In genomic region chr11:125081098-125081798, GRCh38 we compare ENCODE assay signal across 21 cellular contexts. TPM values are rescaled to one million over a fixed set of nuclear protein-coding genes. Genes with fewer than 3 reads are reported as not detected.
DNase-seq lines count a peak whose midpoint lies in the region; ATAC-seq and TF ChIP-seq lines count a peak whose summit lies in the region.
"Had no signal": no experiment of that assay in that cellular context is flagged by ENCODE, and none has a peak within 500 bp of the region (broad histone marks: within the 10 kb centered on the region; RNA-seq: fewer than 3 reads in every experiment).

No MANE protein-coding gene starts in this region.

- no peak for TF ChIP-seq CTCF in right atrium auricular region (IDR thresholded peaks at IDR 0.05)
- no peak for TF ChIP-seq CTCF in left ventricle myocardium inferior (IDR thresholded peaks at IDR 0.05; ENCODE audit: borderline replicate concordance)
- no peak for TF ChIP-seq CTCF in RWPE1 (conservative IDR thresholded peaks at IDR 0.05; ENCODE audit: low read depth)

- no peak overlapping the region for H3K27ac Mint-ChIP-seq in stimulated activated naive B cell treated with anti-CD40 and anti-IgM and Interleukin-4, amounts not matched to agents 10 μg/mL and 1 μg/mL and 100 μg/mL, for 72 hours

- H3K4me3 Mint-ChIP-seq in stimulated activated naive B cell treated with anti-CD40 and anti-IgM and Interleukin-4, amounts not matched to agents 10 μg/mL and 1 μg/mL and 100 μg/mL, for 72 hours: no peak overlapping the region
- H3K4me3 Mint-ChIP-seq: CD4-positive, CD25-positive, alpha-beta regulatory T cell had no signal

- H3K27me3 ChIP-seq in right atrium auricular region: no peaks in the 10 kb centered on the region
- H3K27me3 ChIP-seq in left ventricle myocardium inferior (ENCODE audit: low read depth): peaks cover 52% of the 10 kb centered on the region
- H3K27me3 ChIP-seq: Peyer's patch had no signal

- H3K36me3 ChIP-seq in right atrium auricular region (no peaks in the 10 kb centered on the region), left ventricle myocardium inferior (no peaks in the 10 kb centered on the region)
- H3K36me3 ChIP-seq: BE2C, Peyer's patch had no signal

- no peaks in the 10 kb centered on the region for H3K9me3 Mint-ChIP-seq in stimulated activated naive B cell treated with anti-CD40 and anti-IgM and Interleukin-4, amounts not matched to agents 10 μg/mL and 1 μg/mL and 100 μg/mL, for 72 hours
- H3K9me3 Mint-ChIP-seq: CD4-positive, CD25-positive, alpha-beta regulatory T cell had no signal

- H3K4me1 ChIP-seq in right atrium auricular region (no peaks in the 10 kb centered on the region), left ventricle myocardium inferior (no peaks in the 10 kb centered on the region)
- H3K4me1 ChIP-seq: BE2C, Peyer's patch had no signal

- no peaks in the 10 kb centered on the region for H3K4me1 Mint-ChIP-seq in stimulated activated naive B cell treated with anti-CD40 and anti-IgM and Interleukin-4, amounts not matched to agents 10 μg/mL and 1 μg/mL and 100 μg/mL, for 72 hours
- H3K4me1 Mint-ChIP-seq: CD4-positive, CD25-positive, alpha-beta regulatory T cell had no signal

- POLR2A ChIA-PET in RWPE1 (lab: Yijun Ruan, JAX; ENCODE audit: low non-redundant PET): interaction anchor here (0.5 kb wide), 1 partner anchor 23 kb away, joined by 4 read pairs; no protein-coding TSS in a partner anchor

- CTCF ChIA-PET in RWPE1 (lab: Yijun Ruan, JAX): no interaction called here

- intact Hi-C loops in left ventricle myocardium inferior (cut with micrococcal nuclease): no loop called here

- ATAC-seq in stimulated activated naive B cell treated with anti-CD40 and anti-IgM and Interleukin-4, amounts not matched to agents 10 μg/mL and 1 μg/mL and 100 μg/mL, for 72 hours (replicated peaks): no peak

- peaks cover 4 to 30% of the 10 kb centered on the region in 2 donors for H3K36me3 Mint-ChIP-seq in stimulated activated naive B cell treated with anti-CD40 and anti-IgM and Interleukin-4, amounts not matched to agents 10 μg/mL and 1 μg/mL and 100 μg/mL, for 72 hours
- H3K36me3 Mint-ChIP-seq: CD4-positive, CD25-positive, alpha-beta regulatory T cell had no signal

- DNase-seq in right atrium auricular region (ENCODE audit: low spot score): peak; percentile 44
- no peak for DNase-seq in left ventricle myocardium inferior
- no peak for DNase-seq in RWPE1 (ENCODE audit: low spot score)
- peak; percentile 83 for DNase-seq in mesenteric fat pad (ENCODE audit: low spot score)
- DNase-seq in SKM-1 treated with dmso at 0.1 percent for 144 hours (lab: John Stamatoyannopoulos, UW; ENCODE audit: unreplicated experiment): no peak
- DNase-seq in stimulated activated naive B cell treated with anti-CD40 and anti-IgM and Interleukin-4, amounts not matched to agents 10 μg/mL and 1 μg/mL and 100 μg/mL, for 72 hours: no peak
- no peak for DNase-seq in caudate nucleus (lab: John Stamatoyannopoulos, UW)
- no peak for DNase-seq in NCI-H2029 (lab: John Stamatoyannopoulos, UW)
- DNase-seq: BE2C; CD4-positive, CD25-positive, alpha-beta regulatory T cell; COR-L47; GDM1; Kasumi-1; MM.1S; NCI-H1092; NCI-H146; NCI-H2081; NCI-H748 treated with DMSO at 0.1 percent for 48 hours; NK-92 treated with Interleukin-12 subunit alpha and Interleukin-12 subunit beta, amount 100 ng/mL, for 24 hours; Right ventricle myocardium superior had no signal

- peaks cover 6 to 17% of the 10 kb centered on the region in 2 donors for H3K27me3 Mint-ChIP-seq in stimulated activated naive B cell treated with anti-CD40 and anti-IgM and Interleukin-4, amounts not matched to agents 10 μg/mL and 1 μg/mL and 100 μg/mL, for 72 hours

- no peaks in the 10 kb centered on the region for H3K9me3 ChIP-seq in right atrium auricular region
- no peaks in the 10 kb centered on the region for H3K9me3 ChIP-seq in left ventricle myocardium inferior (replicated peaks)
- H3K9me3 ChIP-seq: BE2C, Peyer's patch had no signal

- no peak overlapping the region for H3K4me3 ChIP-seq in right atrium auricular region
- H3K4me3 ChIP-seq in left ventricle myocardium inferior: no peak overlapping the region
- H3K4me3 ChIP-seq: Peyer's patch had no signal

- no peak overlapping the region for H3K27ac ChIP-seq in right atrium auricular region
- no peak overlapping the region for H3K27ac ChIP-seq in left ventricle myocardium inferior (replicated peaks)
- H3K27ac ChIP-seq in RWPE1: peak overlapping the region; percentile 97
- no peak overlapping the region for H3K27ac ChIP-seq in caudate nucleus (ENCODE audit: low read depth, low read length)
- H3K27ac ChIP-seq: Peyer's patch had no signal

RNA-seq across cellular contexts. Expression of gene SLC37A2, which starts 18.1 kb away (rescaled TPM):
- total RNA-seq in right atrium auricular region: 1 to 10 TPM; 2.0 to 4.2 TPM
- total RNA-seq in left ventricle myocardium inferior: 2.4 TPM
- total RNA-seq in mesenteric fat pad: 17.5 TPM
- total RNA-seq: CD4-positive, CD25-positive, alpha-beta regulatory T cell had no signal

RNA-seq across cellular contexts. Expression of gene TMEM218, which starts 30.2 kb away (rescaled TPM):
- total RNA-seq in right atrium auricular region: 10 to 100 TPM in 1 of 2 donors, 1 to 10 TPM in 1; 8.3 to 15.3 TPM
- total RNA-seq in left ventricle myocardium inferior: 6.2 TPM
- 24.6 TPM for total RNA-seq in mesenteric fat pad

Comparison
In these comparisons a context has a peak if more than half of its experiments do, and no peak if none do; other contexts are left out.
1. DNase-seq: peak in right atrium auricular region (single experiment) and mesenteric fat pad (single experiment); none in left ventricle myocardium inferior (single experiment), RWPE1 (single experiment), SKM-1 treated with dmso at 0.1 percent for 144 hours (single experiment), stimulated activated naive B cell treated with anti-CD40 and anti-IgM and Interleukin-4, amounts not matched to agents 10 μg/mL and 1 μg/mL and 100 μg/mL, for 72 hours (single experiment), caudate nucleus (0 of 61) and NCI-H2029 (single experiment).